8 cellular contexts compared by ENCODE assay signal in the genomic region with DNA sequence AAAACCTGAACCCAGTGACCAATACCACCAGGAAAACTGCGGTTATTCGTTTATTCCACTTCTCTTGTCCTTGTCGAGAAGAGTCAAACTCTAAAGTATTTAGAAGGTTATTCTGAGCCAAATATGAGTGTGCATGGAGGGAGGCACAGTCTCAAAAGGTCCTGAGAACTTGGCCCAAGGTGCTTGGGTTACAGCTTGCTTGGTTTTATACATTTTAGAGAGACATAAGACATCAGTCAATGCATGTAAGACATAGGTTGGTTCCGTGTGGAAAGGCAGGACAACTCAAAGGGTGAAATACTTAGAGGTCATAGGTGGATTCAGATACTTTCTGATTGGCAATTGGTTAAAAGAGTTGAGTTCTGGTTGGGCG. TPM values are rescaled to one million over a fixed set of nuclear protein-coding genes. Genes with fewer than 3 reads are reported as not detected.
DNase-seq lines count a peak whose midpoint lies in the region; ATAC-seq and TF ChIP-seq lines count a peak whose summit lies in the region.

No MANE protein-coding gene starts in this region.

- H3K4me3 Mint-ChIP-seq in IgD-negative memory B cell, result peak overlapping the region; percentile 84 to 95 (median 92)

- CTCF ChIA-PET in mammary epithelial cell (lab: Charles Lee; ENCODE audit: low non-redundant PET), result no interaction called here

- H3K4me2 ChIP-seq in mammary epithelial cell (ENCODE audit: insufficient read depth, low read depth, low read length), result peak overlapping the region; percentile 92

- dilution Hi-C loops in mammary epithelial cell (cut with HindIII; ENCODE audit: low sequenced_read_pairs), result no loop called here

- peaks cover 17 to 22% (median 20%) of the 10 kb centered on the region in 3 donors for H3K4me1 Mint-ChIP-seq in IgD-negative memory B cell

- peak overlapping the region; percentile 48 to 100 (median 95) for H3K4me3 ChIP-seq in mammary epithelial cell (replicated peaks in 1 of 3; ENCODE audit: insufficient read depth in 1 of 3, low read depth in 2 of 3, low read length in 3 of 3)
- H3K4me3 ChIP-seq in mucosa of rectum (ENCODE audit: low read length in 2 of 2), result peak overlapping the region; percentile 91 to 92

- H3K4me1 ChIP-seq in mammary epithelial cell (ENCODE audit: insufficient read depth, low read length) (peaks cover 11% of the 10 kb centered on the region), mucosa of rectum (ENCODE audit: control insufficient read depth in 2 of 2, insufficient read depth in 2 of 2, low read length in 2 of 2) (peaks cover 7 to 15% of the 10 kb centered on the region in 2 donors)

- H3K36me3 ChIP-seq in mammary epithelial cell (ENCODE audit: insufficient read depth, low read length) (no peaks in the 10 kb centered on the region), mucosa of rectum (ENCODE audit: control insufficient read depth in 2 of 2, insufficient read depth in 2 of 2, low read length in 2 of 2) (no peaks in the 10 kb centered on the region)

- intact Hi-C loops in mammary epithelial cell (cut with micrococcal nuclease), result no loop called here

- peak overlapping the region; percentile 93 for H2AFZ ChIP-seq in mammary epithelial cell (ENCODE audit: low read depth, low read length)

- 24% methylated on average over 5 of the region's 5 CpGs for WGBS in mammary epithelial cell (ENCODE audit: low coverage, missing lambda C conversion rate)

- H3K27me3 ChIP-seq in mammary epithelial cell (ENCODE audit: insufficient read depth, low read length), result no peaks in the 10 kb centered on the region
- H3K27me3 ChIP-seq in mucosa of rectum (ENCODE audit: control insufficient read depth in 2 of 2, insufficient read depth in 2 of 2, low read length in 2 of 2), result no peaks in the 10 kb centered on the region

- peaks cover 0 to 1% (median 0%) of the 10 kb centered on the region in 3 donors for H3K9me3 Mint-ChIP-seq in IgD-negative memory B cell

- no peaks in the 10 kb centered on the region for H3K36me3 Mint-ChIP-seq in IgD-negative memory B cell

- H3K79me2 ChIP-seq in mammary epithelial cell (ENCODE audit: insufficient read depth, low read length), result peaks cover 41% of the 10 kb centered on the region

- H3K9ac ChIP-seq in mammary epithelial cell (ENCODE audit: insufficient read depth, low read length) (peak overlapping the region; percentile 65), mucosa of rectum (ENCODE audit: low read depth in 1 of 2, low read length in 2 of 2) (peak overlapping the region; percentile 77 to 88)

- H3K27ac Mint-ChIP-seq in IgD-negative memory B cell, result peak overlapping the region; percentile 82 to 94 (median 93)

- H3K27ac ChIP-seq in 22Rv1 (peak overlapping the region; percentile 73), mammary epithelial cell (ENCODE audit: insufficient read depth, low read depth, low read length) (peak overlapping the region; percentile 58), mucosa of rectum (ENCODE audit: low read depth in 2 of 2, low read length in 2 of 2) (peak overlapping the region; percentile 83 to 84)

- DNase-seq in mammary epithelial cell (no peak), RKO (ENCODE audit: low spot score) (no peak)
- DNase-seq in stimulated activated CD4-positive, alpha-beta T cell treated with anti-CD3 and anti-CD28 coated beads, Interleukin-12 subunit alpha, Interleukin-12 subunit beta, amount 100 ng/mL, for 4 hours, result no peak

- no peaks in the 10 kb centered on the region for H3K27me3 Mint-ChIP-seq in IgD-negative memory B cell

- in situ Hi-C loops in mammary epithelial cell (cut with MboI; ENCODE audit: low sequenced_read_pairs in 2 of 2), result no loop called here

- no peak for ATAC-seq in GM21360 (IDR thresholded peaks at IDR 0.05; ENCODE audit: unreplicated experiment)
- ATAC-seq in GM18519 (IDR thresholded peaks at IDR 0.05; ENCODE audit: low FRiP score, unreplicated experiment), result no peak

- H4K20me1 ChIP-seq in mammary epithelial cell (ENCODE audit: insufficient read depth, low read length), result no peaks in the 10 kb centered on the region

- no peaks in the 10 kb centered on the region for H3K9me3 ChIP-seq in mammary epithelial cell (replicated peaks; ENCODE audit: insufficient read depth, low read length)
- no peaks in the 10 kb centered on the region for H3K9me3 ChIP-seq in mucosa of rectum (ENCODE audit: control insufficient read depth in 2 of 2, low read length in 2 of 2)

- no TSS peak for BruUV-seq in mammary epithelial cell (replicated peaks; lab: Mats Ljungman, UMichigan)

- TF ChIP-seq CTCF in 22Rv1 (IDR thresholded peaks at IDR 0.05) (no peak), mammary epithelial cell (conservative IDR thresholded peaks at IDR 0.05 in 1 of 2, IDR thresholded peaks at IDR 0.05 in 1 of 2; ENCODE audit: extremely low read depth in 1 of 2, insufficient read depth in 1 of 2, low read depth in 1 of 2, low read length in 2 of 2) (no peak)

RNA-seq across cellular contexts. Expression of a gene that starts 0.7 kb away (rescaled TPM):
- polyA plus RNA-seq in IgD-negative memory B cell (62.7 TPM), mammary epithelial cell (113 TPM)
- total RNA-seq in mammary epithelial cell, result 10 to 100 TPM; 73.5 to 97.2 TPM
- 198 TPM for polyA minus RNA-seq in mammary epithelial cell
